16 cellular contexts compared by ENCODE assay signal in the genomic region with DNA sequence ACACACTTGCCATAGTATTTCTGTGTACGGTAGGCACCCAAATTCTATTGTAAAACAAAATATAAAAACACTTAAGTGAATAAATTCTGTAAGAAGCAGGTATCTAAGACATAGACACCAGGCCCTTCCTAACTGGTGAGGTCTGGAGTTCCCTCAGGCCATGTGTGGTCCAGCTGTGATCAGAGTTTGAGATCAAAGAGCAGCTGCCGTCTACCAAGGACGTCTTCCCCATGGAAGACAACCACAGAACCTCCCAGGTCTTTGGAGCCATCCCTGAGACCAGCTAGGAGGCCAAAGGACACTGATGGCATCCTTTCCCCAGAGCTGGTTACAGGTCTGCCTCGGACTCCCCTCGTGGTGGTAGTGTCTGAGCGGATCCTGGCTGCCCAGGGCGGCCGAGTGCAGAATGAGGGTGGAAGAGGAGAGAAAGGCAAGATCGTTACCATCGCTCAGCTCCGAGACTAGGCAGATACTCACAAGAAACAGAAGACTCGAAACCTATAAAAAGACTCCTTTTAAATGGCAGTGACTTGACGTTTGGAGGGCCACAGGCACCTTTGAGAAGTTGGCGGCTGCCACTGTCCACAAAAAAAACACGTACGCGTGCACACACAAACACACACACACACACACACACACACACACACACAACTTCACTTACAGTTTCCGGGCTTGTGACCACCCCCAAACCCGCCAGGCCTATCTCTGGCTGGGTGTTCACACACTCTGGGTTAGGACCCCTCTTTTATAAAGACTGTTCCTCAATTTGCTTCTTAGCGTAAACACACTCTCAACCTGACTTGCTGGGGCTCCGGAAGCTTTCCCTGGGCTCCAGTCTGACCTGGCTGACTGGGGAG. TPM values are rescaled to one million over a fixed set of nuclear protein-coding genes. Genes with fewer than 3 reads are reported as not detected.
A peak's percentile ranks its signal among the peaks of the same experiment; 100 is the strongest.
DNase-seq lines count a peak whose midpoint lies in the region; ATAC-seq and TF ChIP-seq lines count a peak whose summit lies in the region.
"Had no signal": no experiment of that assay in that cellular context is flagged by ENCODE, and none has a peak within 500 bp of the region (broad histone marks: within the 10 kb centered on the region; RNA-seq: fewer than 3 reads in every experiment).

No MANE protein-coding gene starts in this region.

- H3K9ac ChIP-seq in BLaER1 treated with 17β-estradiol and CSF1 and Interleukin-3, amounts not matched to agents 10 nM and 100 nM, result peak overlapping the region; percentile 48 to 96 (median 67); a peak in 20 of 22 replicates

- peak; percentile 48 for DNase-seq in KBM-7
- peak; percentile 62 for DNase-seq in osteoblast (ENCODE audit: insufficient read length, low spot score, missing footprints)
- no peak for DNase-seq in activated T-cell treated with anti-CD3 and anti-CD28 coated beads, Interleukin-2, amount 50 U/mL, for 4 hours
- no peak for DNase-seq in germinal center (ENCODE audit: low spot score)
- no peak for DNase-seq in effector CD8-positive, alpha-beta T cell (lab: John Stamatoyannopoulos, UW)
- DNase-seq: activated CD4-positive, alpha-beta memory T cell treated with anti-CD3 and anti-CD28 coated beads, Interleukin-2, amount 10 ng/mL, durations not matched to agents 7 days and 5 days; DND-41; NCI-H1417; NCI-H510A treated with DMSO at 0.1 percent for 48 hours; stimulated activated CD4-positive, alpha-beta T cell treated with anti-CD3 and anti-CD28 coated beads, Interleukin-15, amount 100 ng/mL, for 24 hours had no signal

- no peaks in the 10 kb centered on the region for H3K9me3 Mint-ChIP-seq in activated T-cell treated with anti-CD3 and anti-CD28 coated beads, Interleukin-2, amount 50 U/mL, for 4 hours
- H3K9me3 Mint-ChIP-seq: activated CD4-positive, alpha-beta memory T cell treated with anti-CD3 and anti-CD28 coated beads, Interleukin-2, amount 10 ng/mL, durations not matched to agents 7 days and 5 days; central memory CD8-positive, alpha-beta T cell had no signal

- no peaks in the 10 kb centered on the region for H3K9me3 ChIP-seq in BLaER1 treated with 17β-estradiol and CSF1 and Interleukin-3, amounts not matched to agents 10 nM and 100 nM (replicated peaks in 1 of 11)
- no peaks in the 10 kb centered on the region for H3K9me3 ChIP-seq in esophagus (ENCODE audit: control insufficient read depth in 2 of 2, insufficient read depth in 1 of 2, low read depth in 1 of 2, low read length in 1 of 2)
- no peaks in the 10 kb centered on the region for H3K9me3 ChIP-seq in osteoblast (ENCODE audit: low read depth, low read length)

- WGBS in esophagus, 2 donors, result 72 to 74% methylated on average over 21 of the region's 21 CpGs

- no peak for ATAC-seq in activated T-cell treated with anti-CD3 and anti-CD28 coated beads, Interleukin-2, amount 50 U/mL, for 4 hours
- no peak for ATAC-seq in GM19395 (IDR thresholded peaks at IDR 0.05; ENCODE audit: unreplicated experiment)
- ATAC-seq: GM12878, Panc1 had no signal

- peaks cover 0 to 36% (median 15%) of the 10 kb centered on the region in 11 experiments; a peak in 14 of 22 replicates for H3K36me3 ChIP-seq in BLaER1 treated with 17β-estradiol and CSF1 and Interleukin-3, amounts not matched to agents 10 nM and 100 nM
- H3K36me3 ChIP-seq in esophagus (ENCODE audit: control insufficient read depth in 2 of 2, insufficient read depth in 2 of 2, low read length in 1 of 2) (no peaks in the 10 kb centered on the region), osteoblast (ENCODE audit: insufficient read depth, low read length) (peaks cover 5% of the 10 kb centered on the region)

- H3K4me3 ChIP-seq in BLaER1 treated with 17β-estradiol and CSF1 and Interleukin-3, amounts not matched to agents 10 nM and 100 nM, result peak overlapping the region in 5 of 10 experiments; percentile 18 to 65 (median 25); a peak in 5 of 20 replicates
- H3K4me3 ChIP-seq in esophagus (ENCODE audit: low read depth in 1 of 2, low read length in 2 of 2) (no peak overlapping the region), osteoblast (ENCODE audit: insufficient read depth, low read length) (no peak overlapping the region)
- H3K4me3 ChIP-seq: GM12878 had no signal

- no peaks in the 10 kb centered on the region for H3K36me3 Mint-ChIP-seq in activated T-cell treated with anti-CD3 and anti-CD28 coated beads, Interleukin-2, amount 50 U/mL, for 4 hours (ENCODE audit: insufficient read depth)

- peaks cover 97 to 100% (median 98%) of the 10 kb centered on the region in 10 experiments for H3K4me1 ChIP-seq in BLaER1 treated with 17β-estradiol and CSF1 and Interleukin-3, amounts not matched to agents 10 nM and 100 nM
- H3K4me1 ChIP-seq in esophagus (ENCODE audit: control insufficient read depth in 2 of 2, insufficient read depth in 2 of 2, low read length in 1 of 2), result peaks cover 8 to 20% of the 10 kb centered on the region in 2 donors
- peaks cover 30% of the 10 kb centered on the region for H3K4me1 ChIP-seq in osteoblast (ENCODE audit: insufficient read depth, low read length)

- no peaks in the 10 kb centered on the region for H3K27me3 ChIP-seq in BLaER1 treated with 17β-estradiol and CSF1 and Interleukin-3, amounts not matched to agents 10 nM and 100 nM
- H3K27me3 ChIP-seq in esophagus (ENCODE audit: control insufficient read depth in 1 of 2, insufficient read depth in 2 of 2, low read length in 2 of 2) (no peaks in the 10 kb centered on the region), osteoblast (ENCODE audit: insufficient read depth, low read length) (no peaks in the 10 kb centered on the region)

- peaks cover 2% of the 10 kb centered on the region for H3K4me1 Mint-ChIP-seq in activated T-cell treated with anti-CD3 and anti-CD28 coated beads, Interleukin-2, amount 50 U/mL, for 4 hours (ENCODE audit: low read depth)
- H3K4me1 Mint-ChIP-seq: central memory CD8-positive, alpha-beta T cell had no signal

- peaks cover 0 to 84% (median 29%) of the 10 kb centered on the region in 11 experiments; a peak in 16 of 22 replicates for H4K20me1 ChIP-seq in BLaER1 treated with 17β-estradiol and CSF1 and Interleukin-3, amounts not matched to agents 10 nM and 100 nM
- peaks cover 83% of the 10 kb centered on the region for H4K20me1 ChIP-seq in osteoblast (ENCODE audit: insufficient read depth, low read length)

- no peak overlapping the region for H3K4me3 Mint-ChIP-seq in activated T-cell treated with anti-CD3 and anti-CD28 coated beads, Interleukin-2, amount 50 U/mL, for 4 hours
- H3K4me3 Mint-ChIP-seq: activated CD4-positive, alpha-beta memory T cell treated with anti-CD3 and anti-CD28 coated beads, Interleukin-2, amount 10 ng/mL, durations not matched to agents 7 days and 5 days; central memory CD8-positive, alpha-beta T cell had no signal

- in situ Hi-C loops in KBM-7 (cut with MboI; ENCODE audit: low pct_unique_long_range_greater_than_20kb, low sequenced_read_pairs), result no loop called here

- no peak for TF ChIP-seq CTCF in osteoblast (IDR thresholded peaks at IDR 0.05; ENCODE audit: extremely low read depth, low read depth, low read length)

- H3K4me2 ChIP-seq in BLaER1 treated with 17β-estradiol and CSF1 and Interleukin-3, amounts not matched to agents 10 nM and 100 nM, result peak overlapping the region; percentile 92 to 100 (median 99)
- no peak overlapping the region for H3K4me2 ChIP-seq in osteoblast (ENCODE audit: insufficient read depth, low read length)

- peak overlapping the region; percentile 37 to 99 (median 97); a peak in 21 of 22 replicates for H3K27ac ChIP-seq in BLaER1 treated with 17β-estradiol and CSF1 and Interleukin-3, amounts not matched to agents 10 nM and 100 nM
- H3K27ac ChIP-seq in esophagus (ENCODE audit: low read depth in 2 of 2, low read length in 1 of 2) (peak overlapping the region; percentile 29 to 34), osteoblast (ENCODE audit: low read depth, low read length) (no peak overlapping the region)

- H2AFZ ChIP-seq in osteoblast (ENCODE audit: low read length), result no peak overlapping the region

- peaks cover 3% of the 10 kb centered on the region for H3K27me3 Mint-ChIP-seq in activated T-cell treated with anti-CD3 and anti-CD28 coated beads, Interleukin-2, amount 50 U/mL, for 4 hours (ENCODE audit: low read depth)

- H3K79me2 ChIP-seq in osteoblast (ENCODE audit: insufficient read depth, low read length), result peaks cover 92% of the 10 kb centered on the region

RNA-seq across cellular contexts. Expression of a gene that starts 7.5 kb away (rescaled TPM):
- 10 to 100 TPM; 30.6 to 39.5 TPM for polyA plus RNA-seq in esophagus
- total RNA-seq in osteoblast, result 164 and 171 TPM in 2 replicates
- 1 to 10 TPM in 1 of 3 donors, under 1 TPM in 2; 0.63 to 1.0 (median 0.81) TPM for total RNA-seq in activated T-cell treated with anti-CD3 and anti-CD28 coated beads, Interleukin-2, amount 50 U/mL, for 4 hours

RNA-seq across cellular contexts. Expression of a gene that starts 14.7 kb away (rescaled TPM):
- polyA plus RNA-seq in esophagus, result 1 to 10 TPM in 1 of 2 donors, under 1 TPM in 1; 0.25 to 3.5 TPM
- 2.5 and 5.3 TPM in 2 replicates for total RNA-seq in osteoblast
- not detected for total RNA-seq in activated T-cell treated with anti-CD3 and anti-CD28 coated beads, Interleukin-2, amount 50 U/mL, for 4 hours
- total RNA-seq: activated CD4-positive, alpha-beta memory T cell treated with anti-CD3 and anti-CD28 coated beads, Interleukin-2, amount 10 ng/mL, durations not matched to agents 7 days and 5 days; GM12878 had no signal
- polyA plus RNA-seq: GM12878 had no signal

Comparison
In these comparisons a context has a peak if more than half of its experiments do, and no peak if none do; other contexts are left out.
1. DNase-seq: peak in KBM-7 (single experiment) and osteoblast (single experiment); none in activated T-cell treated with anti-CD3 and anti-CD28 coated beads, Interleukin-2, amount 50 U/mL, for 4 hours (single experiment), germinal center (single experiment) and effector CD8-positive, alpha-beta T cell (single experiment).
2. RNA of a gene that starts 7.5 kb away (total RNA-seq): 164 to 171 TPM in osteoblast; 0.63 to 1.0 TPM in activated T-cell treated with anti-CD3 and anti-CD28 coated beads, Interleukin-2, amount 50 U/mL, for 4 hours; every median in the first group is over 10 times any median in the second.